In the genomic region with DNA sequence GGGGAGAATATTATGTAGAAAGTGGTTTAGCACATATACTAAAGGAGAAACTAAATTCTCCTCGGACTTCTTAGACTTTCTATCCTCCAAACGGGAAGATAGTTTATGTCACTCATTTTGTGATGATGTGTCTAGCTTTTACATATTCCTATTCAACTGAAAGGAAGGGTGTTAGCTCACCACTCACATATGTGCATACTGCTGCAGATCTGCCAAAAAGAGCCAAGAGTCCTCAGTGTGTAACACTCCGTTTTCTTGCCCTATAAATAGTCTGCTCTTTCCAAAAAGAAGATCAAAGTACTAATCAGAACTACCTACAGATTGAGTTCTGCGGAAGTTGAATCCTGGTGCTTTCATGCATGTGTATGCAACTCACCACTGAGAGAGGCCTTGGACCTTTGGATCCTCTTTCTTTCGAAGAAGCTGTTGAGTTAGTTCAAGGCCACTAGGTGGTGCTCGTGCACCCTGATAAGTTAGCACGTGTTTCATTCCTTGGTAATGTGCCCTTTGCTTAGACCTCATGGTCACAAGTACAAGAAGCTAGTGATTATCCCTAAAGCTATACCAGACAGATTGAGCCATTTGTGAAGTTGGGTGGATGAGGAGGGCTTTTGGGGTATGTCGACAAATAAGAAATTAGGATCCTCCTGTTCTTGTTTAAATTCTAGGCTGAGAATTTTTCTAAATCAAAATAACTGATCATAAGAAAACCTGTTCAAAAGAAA, we compare ENCODE assay signal across 8 cellular contexts. TPM values are rescaled to one million over a fixed set of nuclear protein-coding genes. Genes with fewer than 3 reads are reported as not detected.
DNase-seq lines count a peak whose midpoint lies in the region; ATAC-seq, FAIRE-seq and TF ChIP-seq lines count a peak whose summit lies in the region.

No MANE protein-coding gene starts in this region.

- peaks cover 10% of the 10 kb centered on the region for H3K36me3 Mint-ChIP-seq in astrocyte (ENCODE audit: low read depth, unreplicated experiment)

- no peaks in the 10 kb centered on the region for H3K9me3 ChIP-seq in astrocyte (ENCODE audit: insufficient read depth, low read depth, low read length)
- no peaks in the 10 kb centered on the region for H3K9me3 ChIP-seq in hepatocyte (ENCODE audit: low read depth)
- H3K9me3 ChIP-seq in small intestine (ENCODE audit: control insufficient read depth, low read depth), result no peaks in the 10 kb centered on the region

- peaks cover 17% of the 10 kb centered on the region for H3K4me1 Mint-ChIP-seq in astrocyte (ENCODE audit: low read depth, unreplicated experiment)

- ATAC-seq in GM18511 (IDR thresholded peaks at IDR 0.05; ENCODE audit: unreplicated experiment) (peak; percentile 98), HG03039 (IDR thresholded peaks at IDR 0.05; ENCODE audit: unreplicated experiment) (peak; percentile 84)

- H3K4me3 ChIP-seq in astrocyte (ENCODE audit: insufficient read depth, low read depth, low read length) (no peak overlapping the region), hepatocyte (no peak overlapping the region), small intestine (ENCODE audit: low read depth in 1 of 2, low read length in 2 of 2) (no peak overlapping the region)

- H2AFZ ChIP-seq in astrocyte (ENCODE audit: low read depth, low read length), result no peak overlapping the region
- H2AFZ ChIP-seq in hepatocyte, result no peak overlapping the region

- H3K27ac Mint-ChIP-seq in astrocyte (ENCODE audit: unreplicated experiment), result no peak overlapping the region

- H3K27me3 ChIP-seq in astrocyte (ENCODE audit: insufficient read depth, low read length) (no peaks in the 10 kb centered on the region), hepatocyte (no peaks in the 10 kb centered on the region), small intestine (ENCODE audit: control insufficient read depth in 2 of 2, insufficient read depth in 2 of 2, low read length in 2 of 2) (no peaks in the 10 kb centered on the region)

- H3K36me3 ChIP-seq in astrocyte (ENCODE audit: insufficient read depth, low read length) (no peaks in the 10 kb centered on the region), hepatocyte (replicated peaks; ENCODE audit: insufficient read depth, low read depth) (no peaks in the 10 kb centered on the region), small intestine (ENCODE audit: control insufficient read depth in 2 of 2, insufficient read depth in 2 of 2, low read length in 2 of 2) (peaks cover 2 to 3% of the 10 kb centered on the region in 2 donors)

- no peak overlapping the region for H3K4me2 ChIP-seq in astrocyte (ENCODE audit: low read length)
- no peak overlapping the region for H3K4me2 ChIP-seq in hepatocyte

- FAIRE-seq in astrocyte (lab: Jason Lieb, UNC), result peak; percentile 43
- no peak for FAIRE-seq in small intestine (lab: Jason Lieb, UNC)

- H3K9me2 ChIP-seq in hepatocyte (replicated peaks; ENCODE audit: insufficient read depth), result no peaks in the 10 kb centered on the region

- H3K4me3 Mint-ChIP-seq in astrocyte (ENCODE audit: unreplicated experiment), result no peak overlapping the region

- H3K4me1 ChIP-seq in astrocyte (ENCODE audit: insufficient read depth, low read length), result peaks cover 4% of the 10 kb centered on the region
- no peaks in the 10 kb centered on the region for H3K4me1 ChIP-seq in hepatocyte (ENCODE audit: insufficient read depth)
- H3K4me1 ChIP-seq in small intestine (ENCODE audit: control insufficient read depth in 2 of 2, insufficient read depth in 1 of 2, low read depth in 1 of 2, low read length in 1 of 2), result no peaks in the 10 kb centered on the region

- H3K27ac ChIP-seq in astrocyte (ENCODE audit: low read depth, low read length) (no peak overlapping the region), hepatocyte (no peak overlapping the region), small intestine (ENCODE audit: low read depth in 1 of 2, low read length in 1 of 2) (no peak overlapping the region)

- no peaks in the 10 kb centered on the region for H3K79me2 ChIP-seq in astrocyte (ENCODE audit: insufficient read depth, low read length)
- H3K79me2 ChIP-seq in hepatocyte, result no peaks in the 10 kb centered on the region

- peaks cover 4% of the 10 kb centered on the region for H4K20me1 ChIP-seq in astrocyte (ENCODE audit: insufficient read depth, low read length)
- H4K20me1 ChIP-seq in hepatocyte (ENCODE audit: insufficient read depth, poor library complexity, severe bottlenecking), result no peaks in the 10 kb centered on the region

- TF ChIP-seq CTCF in astrocyte (IDR thresholded peaks at IDR 0.05; ENCODE audit: insufficient read depth, low read depth, low read length), result peak; percentile 85
- TF ChIP-seq CTCF in hepatocyte (IDR thresholded peaks at IDR 0.05; ENCODE audit: poor library complexity), result peak; percentile 85

- no peaks in the 10 kb centered on the region for H3K27me3 Mint-ChIP-seq in astrocyte (ENCODE audit: low read depth, unreplicated experiment)

- H3K9ac ChIP-seq in astrocyte (ENCODE audit: low read length), result peak overlapping the region; percentile 13

- H3K9me3 Mint-ChIP-seq in astrocyte (ENCODE audit: unreplicated experiment), result no peaks in the 10 kb centered on the region

- WGBS in hepatocyte (ENCODE audit: low lambda C conversion rate, missing lambda C conversion rate), result 20% methylated on average over 8 of the region's 8 CpGs
- WGBS in small intestine, 3 donors, result 8 to 19% (median 11%) methylated on average over 8 of the region's 8 CpGs

- DNase-seq in A172 (ENCODE audit: low spot score) (peak; percentile 93), NCI-H2029 treated with DMSO at 0.1 percent for 48 hours (lab: John Stamatoyannopoulos, UW) (peak; percentile 83), T-helper 9 cell (peak; percentile 60), astrocyte (ENCODE audit: low read depth) (peak; percentile 81), hepatocyte (ENCODE audit: low spot score) (peak; percentile 95), small intestine (peak; percentile 96)

RNA-seq across cellular contexts. Expression of a gene that starts 14.1 kb away (rescaled TPM):
- 54.2 and 59.0 TPM in 2 replicates for total RNA-seq in A172 (2014; rRNA removed; shearing (Covaris generic))
- total RNA-seq in astrocyte, result 24.7 and 27.8 TPM in 2 replicates
- 33.9 and 36.3 TPM in 2 replicates for total RNA-seq in hepatocyte
- 23.8 and 29.6 TPM in 2 replicates for polyA plus RNA-seq in hepatocyte
- 10 to 100 TPM; 32.8 to 61.6 (median 51.0) TPM for polyA plus RNA-seq in small intestine

RNA-seq across cellular contexts. Expression of a gene that starts 43.1 kb away (rescaled TPM):
- total RNA-seq in A172 (2014; rRNA removed; shearing (Covaris generic)), result 30.2 and 32.4 TPM in 2 replicates
- total RNA-seq in astrocyte (68.6 and 70.2 TPM in 2 replicates), hepatocyte (25.4 and 25.5 TPM in 2 replicates)
- polyA plus RNA-seq in hepatocyte (42.8 and 49.1 TPM in 2 replicates), small intestine (10 to 100 TPM; 43.2 to 57.7 (median 56.2) TPM)
